Comparison of ENCODE assay signal across 8 cellular contexts in genomic region chr5:9339206-9339818, GRCh38.
DNase-seq lines count a peak whose midpoint lies in the region; ATAC-seq and TF ChIP-seq lines count a peak whose summit lies in the region.
"Had no signal": no experiment of that assay in that cellular context is flagged by ENCODE, and none has a peak within 500 bp of the region (broad histone marks: within the 10 kb centered on the region; RNA-seq: fewer than 3 reads in every experiment).

No MANE protein-coding gene starts in this region.

- H3K9me3 Mint-ChIP-seq in activated T-cell treated with anti-CD3 and anti-CD28 coated beads, Interleukin-2, amount 50 U/mL, for 4 hours = peaks cover 8% of the 10 kb centered on the region

- H3K9me2 ChIP-seq in HCT116 (ENCODE audit: insufficient read depth) = no peaks in the 10 kb centered on the region

- H3K27me3 Mint-ChIP-seq in activated T-cell treated with anti-CD3 and anti-CD28 coated beads, Interleukin-2, amount 50 U/mL, for 4 hours (ENCODE audit: low read depth) = no peaks in the 10 kb centered on the region
- H3K27me3 Mint-ChIP-seq: memory B cell had no signal

- no peaks in the 10 kb centered on the region for H3K79me2 ChIP-seq in HCT116 (ENCODE audit: insufficient read depth, low read length)

- H3K36me3 ChIP-seq in HCT116 (ENCODE audit: control insufficient read depth in 1 of 2, insufficient read depth in 2 of 2, low read length in 2 of 2) = no peaks in the 10 kb centered on the region

- H3K27ac ChIP-seq in HCT116 (ENCODE audit: low read depth, low read length) = no peak overlapping the region

- POLR2A ChIA-PET in HCT116 (lab: Charles Lee) = no interaction called here

- no peaks in the 10 kb centered on the region for H3K4me1 ChIP-seq in HCT116 (ENCODE audit: control insufficient read depth in 1 of 2, insufficient read depth in 2 of 2, low read length in 2 of 2)

- no peak overlapping the region for H3K9ac ChIP-seq in HCT116 (ENCODE audit: low read length)

- RAD21 ChIA-PET in HCT116 (lab: Charles Lee; ENCODE audit: low non-redundant PET in 1 of 2, low total read pairs in 2 of 2, uncharacterized antibody in 2 of 2, unreplicated experiment in 2 of 2) = no interaction called here

- H4K20me1 ChIP-seq in HCT116 (ENCODE audit: insufficient read depth) = no peaks in the 10 kb centered on the region

- no peak overlapping the region for H2AFZ ChIP-seq in HCT116 (ENCODE audit: low read depth, low read length, poor library complexity, severe bottlenecking)

- DNase-seq in EL (peak; percentile 39), HCT116 (ENCODE audit: low read depth, low spot score) (no peak), OCI-M1 (lab: John Stamatoyannopoulos, UW) (peak; percentile 56), iPS-NIHi11 (ENCODE audit: low spot score) (peak; percentile 41), dermis blood vessel endothelial cell (no peak), DMS153 (lab: John Stamatoyannopoulos, UW) (no peak)
- no peak for DNase-seq in activated T-cell treated with anti-CD3 and anti-CD28 coated beads, Interleukin-2, amount 50 U/mL, for 4 hours

- no peak overlapping the region for H3K4me3 ChIP-seq in HCT116 (replicated peaks in 1 of 2; ENCODE audit: low read depth in 1 of 2, low read length in 2 of 2)

- H3K27me3 ChIP-seq in HCT116 (ENCODE audit: insufficient read depth, low read length) = no peaks in the 10 kb centered on the region

- no peaks in the 10 kb centered on the region for H3K4me1 Mint-ChIP-seq in activated T-cell treated with anti-CD3 and anti-CD28 coated beads, Interleukin-2, amount 50 U/mL, for 4 hours (ENCODE audit: low read depth)
- H3K4me1 Mint-ChIP-seq: memory B cell had no signal

- CTCF ChIA-PET in HCT116 (lab: Charles Lee) = no interaction called here

- no peak for TF ChIP-seq POLR2A in HCT116 (IDR thresholded peaks at IDR 0.05; ENCODE audit: borderline replicate concordance, extremely low read depth, insufficient read depth, insufficient read length)

- intact Hi-C loops in HCT116 (cut with micrococcal nuclease) = no loop called here

- no peak overlapping the region for H3K4me3 Mint-ChIP-seq in activated T-cell treated with anti-CD3 and anti-CD28 coated beads, Interleukin-2, amount 50 U/mL, for 4 hours
- H3K4me3 Mint-ChIP-seq: memory B cell had no signal

- ATAC-seq in HCT116 = no peak
- ATAC-seq in activated T-cell treated with anti-CD3 and anti-CD28 coated beads, Interleukin-2, amount 50 U/mL, for 4 hours = no peak

- no peak for TF ChIP-seq RAD21 in HCT116 (IDR thresholded peaks at IDR 0.05; ENCODE audit: low read depth)

- TF ChIP-seq CTCF in HCT116 (IDR thresholded peaks at IDR 0.05 in 2 of 3, conservative IDR thresholded peaks at IDR 0.05 in 1 of 3; ENCODE audit: borderline replicate concordance in 1 of 3, insufficient read depth in 1 of 3, low read depth in 2 of 3, low read length in 2 of 3) = peak in 2 of 3 experiments; percentile 46 to 49; a peak in 4 of 6 replicates

- BruUV-seq in HCT116 (replicated peaks; lab: Mats Ljungman, UMichigan) = no TSS peak

- H3K36me3 Mint-ChIP-seq in activated T-cell treated with anti-CD3 and anti-CD28 coated beads, Interleukin-2, amount 50 U/mL, for 4 hours (ENCODE audit: insufficient read depth) = no peaks in the 10 kb centered on the region
- H3K36me3 Mint-ChIP-seq: memory B cell had no signal

- peaks cover 0 to 18% of the 10 kb centered on the region in 2 experiments; a peak in 2 of 4 replicates for H3K9me3 ChIP-seq in HCT116 (ENCODE audit: control insufficient read depth in 1 of 2, insufficient read depth in 1 of 2, low read depth in 1 of 2, low read length in 2 of 2)

- H3K4me2 ChIP-seq in HCT116 (ENCODE audit: low read length) = no peak overlapping the region

TF ChIP-seq in HCT116, 20 proteins besides CTCF, POLR2A, EP300 and RAD21:
- no peak for TF ChIP-seq SP1 (IDR thresholded peaks at IDR 0.05; ENCODE audit: low read depth)
- no peak for TF ChIP-seq EGR1 (IDR thresholded peaks at IDR 0.05; ENCODE audit: low read depth)
- TF ChIP-seq ZFX (IDR thresholded peaks at IDR 0.05) = no peak
- TF ChIP-seq, protein P1, sequence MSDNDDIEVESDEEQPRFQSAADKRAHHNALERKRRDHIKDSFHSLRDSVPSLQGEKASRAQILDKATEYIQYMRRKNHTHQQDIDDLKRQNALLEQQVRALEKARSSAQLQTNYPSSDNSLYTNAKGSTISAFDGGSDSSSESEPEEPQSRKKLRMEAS (IDR thresholded peaks at IDR 0.05) = no peak

Comparison
In these comparisons a context has a peak if more than half of its experiments do, and no peak if none do; other contexts are left out.
1. DNase-seq: peak in EL (single experiment), OCI-M1 (single experiment) and iPS-NIHi11 (single experiment); none in HCT116 (single experiment), dermis blood vessel endothelial cell (single experiment), activated T-cell treated with anti-CD3 and anti-CD28 coated beads, Interleukin-2, amount 50 U/mL, for 4 hours (single experiment) and DMS153 (single experiment).